In genomic region chr7:90007831-90008230, GRCh38 we compare ENCODE assay signal across 34 cellular contexts.
"Had no signal": no experiment of that assay in that cellular context is flagged by ENCODE, and none has a peak within 500 bp of the region (broad histone marks: within the 10 kb centered on the region; RNA-seq: fewer than 3 reads in every experiment).

No MANE protein-coding gene starts in this region.

- DNase-seq: activated CD4-positive, alpha-beta memory T cell treated with anti-CD3 and anti-CD28 coated beads, Interleukin-2, amount 10 ng/mL, durations not matched to agents 7 days and 5 days; activated CD4-positive, alpha-beta T cell treated with anti-CD3 and anti-CD28 coated beads for 1 hour; activated CD4-positive, alpha-beta T cell treated with anti-CD3 and anti-CD28 coated beads for 36 hours; activated CD4-positive, alpha-beta T cell treated with anti-CD3 and anti-CD28 coated beads for 48 hours; activated CD4-positive, alpha-beta T cell treated with anti-CD3 and anti-CD28 coated beads, Interleukin-2, amount 10 ng/mL, durations not matched to agents 7 days and 5 days; activated CD4-positive, alpha-beta T cell treated with anti-CD3 and anti-CD28 coated beads, Interleukin-2, amount 50 U/mL, for 48 hours; activated CD4-positive, CD25-positive, alpha-beta regulatory T cell; activated CD8-positive, alpha-beta memory T cell treated with anti-CD3 and anti-CD28 coated beads for 24 hours; activated CD8-positive, alpha-beta memory T cell treated with anti-CD3 and anti-CD28 coated beads, Interleukin-2, amount 10 ng/mL, durations not matched to agents 7 days and 5 days; activated CD8-positive, alpha-beta memory T cell treated with anti-CD3 and anti-CD28 coated beads, Interleukin-2, amount 50 U/mL, for 48 hours; activated CD8-positive, alpha-beta T cell treated with anti-CD3 and anti-CD28 coated beads, Interleukin-2, amount 10 ng/mL, durations not matched to agents 7 days and 5 days; activated effector memory CD4-positive, alpha-beta T cell treated with Interleukin-2 at 50 U/mL for 16 hours; activated gamma-delta T cell; activated naive CD4-positive, alpha-beta T cell treated with anti-CD3 and anti-CD28 coated beads, Interleukin-2, amount 10 ng/mL, durations not matched to agents 7 days and 5 days; activated naive CD4-positive, alpha-beta T cell treated with Interleukin-2 at 50 U/mL for 16 hours; activated naive CD8-positive, alpha-beta T cell treated with anti-CD3 and anti-CD28 coated beads, Interleukin-2, amount 10 ng/mL, durations not matched to agents 7 days and 5 days; activated naive CD8-positive, alpha-beta T cell treated with anti-CD3 and anti-CD28 coated beads, Interleukin-2, amount 50 U/mL, for 24 hours; activated T-cell treated with anti-CD3 and anti-CD28 coated beads, Interleukin-2, amount 50 U/mL, for 24 hours; activated T-cell treated with anti-CD3 and anti-CD28 coated beads, Interleukin-2, amount 50 U/mL, for 48 hours; amygdala; anterior cingulate cortex; central memory CD4-positive, alpha-beta T cell; T-helper 1 cell; T-helper 2 cell; T-helper 9 cell had no signal

- H3K27ac Mint-ChIP-seq: activated CD4-positive, alpha-beta memory T cell treated with anti-CD3 and anti-CD28 coated beads, Interleukin-2, amount 10 ng/mL, durations not matched to agents 7 days and 5 days; activated CD4-positive, alpha-beta T cell treated with anti-CD3 and anti-CD28 coated beads for 36 hours; activated CD4-positive, alpha-beta T cell treated with anti-CD3 and anti-CD28 coated beads, Interleukin-2, amount 10 ng/mL, durations not matched to agents 7 days and 5 days; activated CD8-positive, alpha-beta memory T cell treated with anti-CD3 and anti-CD28 coated beads, Interleukin-2, amount 10 ng/mL, durations not matched to agents 7 days and 5 days; activated CD8-positive, alpha-beta T cell treated with anti-CD3 and anti-CD28 coated beads, Interleukin-2, amount 10 ng/mL, durations not matched to agents 7 days and 5 days; activated naive CD4-positive, alpha-beta T cell treated with anti-CD3 and anti-CD28 coated beads, Interleukin-2, amount 10 ng/mL, durations not matched to agents 7 days and 5 days; activated naive CD8-positive, alpha-beta T cell; activated naive CD8-positive, alpha-beta T cell treated with anti-CD3 and anti-CD28 coated beads, Interleukin-2, amount 10 ng/mL, durations not matched to agents 7 days and 5 days; activated naive CD8-positive, alpha-beta T cell treated with anti-CD3 and anti-CD28 coated beads, Interleukin-2, amount 50 U/mL, for 24 hours; activated T-cell treated with anti-CD3 and anti-CD28 coated beads, Interleukin-2, amount 50 U/mL, for 24 hours; activated T-helper 2 cell treated with anti-CD3 and anti-CD28 coated beads, Interferon-gamma antibody, Interleukin-2, Interleukin-4, amounts not matched to agents 10 μg/mL and 5 μg/mL and 100 μg/mL, durations not matched to agents 14 hours and 24 hours and 36 hours; brain; T-helper 1 cell treated with Interleukin-12 subunit alpha and Interleukin-12 subunit beta and Interleukin-4 antibody, amounts not matched to agents 30 μg/mL and 1 μg/mL, for 36 hours; T-helper 2 cell treated with Interferon-gamma antibody and Interleukin-4, amounts not matched to agents 5 μg/mL and 100 μg/mL, for 36 hours had no signal

- H3K27ac ChIP-seq: ascending aorta, breast epithelium, VCaP had no signal

- H3K4me3 Mint-ChIP-seq: activated CD4-positive, alpha-beta memory T cell treated with anti-CD3 and anti-CD28 coated beads, Interleukin-2, amount 10 ng/mL, durations not matched to agents 7 days and 5 days; activated CD4-positive, alpha-beta T cell treated with anti-CD3 and anti-CD28 coated beads for 36 hours; activated CD4-positive, alpha-beta T cell treated with anti-CD3 and anti-CD28 coated beads, Interleukin-2, amount 10 ng/mL, durations not matched to agents 7 days and 5 days; activated CD8-positive, alpha-beta memory T cell treated with anti-CD3 and anti-CD28 coated beads, Interleukin-2, amount 10 ng/mL, durations not matched to agents 7 days and 5 days; activated CD8-positive, alpha-beta T cell treated with anti-CD3 and anti-CD28 coated beads, Interleukin-2, amount 10 ng/mL, durations not matched to agents 7 days and 5 days; activated naive CD4-positive, alpha-beta T cell treated with anti-CD3 and anti-CD28 coated beads, Interleukin-2, amount 10 ng/mL, durations not matched to agents 7 days and 5 days; activated naive CD8-positive, alpha-beta T cell; activated naive CD8-positive, alpha-beta T cell treated with anti-CD3 and anti-CD28 coated beads, Interleukin-2, amount 10 ng/mL, durations not matched to agents 7 days and 5 days; activated naive CD8-positive, alpha-beta T cell treated with anti-CD3 and anti-CD28 coated beads, Interleukin-2, amount 50 U/mL, for 24 hours; activated T-cell treated with anti-CD3 and anti-CD28 coated beads, Interleukin-2, amount 50 U/mL, for 24 hours; brain; T-helper 1 cell treated with Interleukin-12 subunit alpha and Interleukin-12 subunit beta and Interleukin-4 antibody, amounts not matched to agents 30 μg/mL and 1 μg/mL, for 36 hours; T-helper 2 cell treated with Interferon-gamma antibody and Interleukin-4, amounts not matched to agents 5 μg/mL and 100 μg/mL, for 36 hours had no signal

- H3K9me3 ChIP-seq: ascending aorta, breast epithelium had no signal

- H3K36me3 ChIP-seq: ascending aorta, breast epithelium had no signal

- H3K27me3 Mint-ChIP-seq: activated CD4-positive, alpha-beta memory T cell treated with anti-CD3 and anti-CD28 coated beads, Interleukin-2, amount 10 ng/mL, durations not matched to agents 7 days and 5 days; activated CD4-positive, alpha-beta T cell treated with anti-CD3 and anti-CD28 coated beads for 36 hours; activated CD4-positive, alpha-beta T cell treated with anti-CD3 and anti-CD28 coated beads, Interleukin-2, amount 10 ng/mL, durations not matched to agents 7 days and 5 days; activated CD8-positive, alpha-beta memory T cell treated with anti-CD3 and anti-CD28 coated beads, Interleukin-2, amount 10 ng/mL, durations not matched to agents 7 days and 5 days; activated naive CD4-positive, alpha-beta T cell treated with anti-CD3 and anti-CD28 coated beads, Interleukin-2, amount 10 ng/mL, durations not matched to agents 7 days and 5 days; activated naive CD8-positive, alpha-beta T cell treated with anti-CD3 and anti-CD28 coated beads, Interleukin-2, amount 10 ng/mL, durations not matched to agents 7 days and 5 days; activated T-cell treated with anti-CD3 and anti-CD28 coated beads, Interleukin-2, amount 50 U/mL, for 24 hours; brain had no signal

- H3K4me1 Mint-ChIP-seq: activated CD4-positive, alpha-beta memory T cell treated with anti-CD3 and anti-CD28 coated beads, Interleukin-2, amount 10 ng/mL, durations not matched to agents 7 days and 5 days; activated CD4-positive, alpha-beta T cell treated with anti-CD3 and anti-CD28 coated beads for 36 hours; activated CD4-positive, alpha-beta T cell treated with anti-CD3 and anti-CD28 coated beads, Interleukin-2, amount 10 ng/mL, durations not matched to agents 7 days and 5 days; activated CD8-positive, alpha-beta memory T cell treated with anti-CD3 and anti-CD28 coated beads, Interleukin-2, amount 10 ng/mL, durations not matched to agents 7 days and 5 days; activated naive CD4-positive, alpha-beta T cell treated with anti-CD3 and anti-CD28 coated beads, Interleukin-2, amount 10 ng/mL, durations not matched to agents 7 days and 5 days; activated naive CD8-positive, alpha-beta T cell treated with anti-CD3 and anti-CD28 coated beads, Interleukin-2, amount 10 ng/mL, durations not matched to agents 7 days and 5 days; activated naive CD8-positive, alpha-beta T cell treated with anti-CD3 and anti-CD28 coated beads, Interleukin-2, amount 50 U/mL, for 24 hours; brain had no signal

- H3K9me3 Mint-ChIP-seq: activated CD4-positive, alpha-beta memory T cell treated with anti-CD3 and anti-CD28 coated beads, Interleukin-2, amount 10 ng/mL, durations not matched to agents 7 days and 5 days; activated CD4-positive, alpha-beta T cell treated with anti-CD3 and anti-CD28 coated beads, Interleukin-2, amount 10 ng/mL, durations not matched to agents 7 days and 5 days; activated naive CD4-positive, alpha-beta T cell treated with anti-CD3 and anti-CD28 coated beads, Interleukin-2, amount 10 ng/mL, durations not matched to agents 7 days and 5 days; activated naive CD8-positive, alpha-beta T cell treated with anti-CD3 and anti-CD28 coated beads, Interleukin-2, amount 10 ng/mL, durations not matched to agents 7 days and 5 days; activated naive CD8-positive, alpha-beta T cell treated with anti-CD3 and anti-CD28 coated beads, Interleukin-2, amount 50 U/mL, for 24 hours; activated T-cell treated with anti-CD3 and anti-CD28 coated beads, Interleukin-2, amount 50 U/mL, for 24 hours; activated T-helper 2 cell treated with anti-CD3 and anti-CD28 coated beads, Interferon-gamma antibody, Interleukin-2, Interleukin-4, amounts not matched to agents 10 μg/mL and 5 μg/mL and 100 μg/mL, durations not matched to agents 14 hours and 24 hours and 36 hours; brain; T-helper 1 cell treated with Interleukin-12 subunit alpha and Interleukin-12 subunit beta and Interleukin-4 antibody, amounts not matched to agents 30 μg/mL and 1 μg/mL, for 36 hours; T-helper 2 cell treated with Interferon-gamma antibody and Interleukin-4, amounts not matched to agents 5 μg/mL and 100 μg/mL, for 36 hours had no signal

- H3K27me3 ChIP-seq: ascending aorta, breast epithelium had no signal

- H3K36me3 Mint-ChIP-seq: activated CD8-positive, alpha-beta memory T cell treated with anti-CD3 and anti-CD28 coated beads, Interleukin-2, amount 10 ng/mL, durations not matched to agents 7 days and 5 days; activated naive CD4-positive, alpha-beta T cell treated with anti-CD3 and anti-CD28 coated beads, Interleukin-2, amount 10 ng/mL, durations not matched to agents 7 days and 5 days; activated naive CD8-positive, alpha-beta T cell; activated naive CD8-positive, alpha-beta T cell treated with anti-CD3 and anti-CD28 coated beads, Interleukin-2, amount 10 ng/mL, durations not matched to agents 7 days and 5 days; brain had no signal

- H3K4me1 ChIP-seq: ascending aorta, breast epithelium had no signal

- ATAC-seq: activated CD4-positive, alpha-beta T cell treated with anti-CD3 and anti-CD28 coated beads for 36 hours; activated CD4-positive, CD25-positive, alpha-beta regulatory T cell treated with anti-CD3 and anti-CD28 coated beads, Interleukin-2, amount 50 U/mL, for 24 hours; activated CD8-positive, alpha-beta memory T cell treated with anti-CD3 and anti-CD28 coated beads, Interleukin-2, amount 10 ng/mL, durations not matched to agents 7 days and 5 days; activated CD8-positive, alpha-beta T cell treated with anti-CD3 and anti-CD28 coated beads, Interleukin-2, amount 10 ng/mL, durations not matched to agents 7 days and 5 days; activated naive CD8-positive, alpha-beta T cell treated with anti-CD3 and anti-CD28 coated beads, Interleukin-2, amount 50 U/mL, for 24 hours had no signal

- H3K4me3 ChIP-seq: ascending aorta, breast epithelium had no signal
